9 cellular contexts compared by ENCODE assay signal in the genomic region with DNA sequence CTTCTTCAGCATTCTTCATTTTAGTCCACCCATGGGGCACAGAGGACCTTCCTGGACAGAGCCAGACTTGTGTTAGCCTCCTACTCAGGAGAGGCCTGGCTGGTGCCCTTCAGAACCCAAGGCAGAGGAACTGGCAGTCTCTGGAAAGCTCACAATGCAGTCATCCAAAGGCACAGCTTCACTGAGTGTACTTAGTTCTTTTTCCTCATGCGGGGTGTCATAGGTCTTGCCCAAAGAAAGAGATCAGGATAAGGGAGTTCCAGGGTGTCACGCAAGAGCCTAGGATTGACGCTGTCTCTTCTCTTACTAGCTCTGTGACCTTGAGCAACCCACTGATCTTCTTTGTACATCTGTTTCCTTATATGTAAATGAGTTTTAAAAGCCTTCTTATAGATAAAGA. TPM values are rescaled to one million over a fixed set of nuclear protein-coding genes. Genes with fewer than 3 reads are reported as not detected.
DNase-seq lines count a peak whose midpoint lies in the region; ATAC-seq and TF ChIP-seq lines count a peak whose summit lies in the region.
"Had no signal": no experiment of that assay in that cellular context is flagged by ENCODE, and none has a peak within 500 bp of the region (broad histone marks: within the 10 kb centered on the region; RNA-seq: fewer than 3 reads in every experiment).

No MANE protein-coding gene starts in this region.

- DNase-seq in GM23338 (ENCODE audit: low spot score) = no peak
- DNase-seq in RWPE1 (ENCODE audit: low spot score) = no peak
- peak; percentile 90 for DNase-seq in fibroblast of pulmonary artery (ENCODE audit: low read depth)
- DNase-seq in GM13976 (ENCODE audit: low spot score) = no peak
- DNase-seq in stimulated activated effector memory CD8-positive, alpha-beta T cell treated with anti-CD3 and anti-CD28 coated beads, Interleukin-12 subunit alpha, Interleukin-12 subunit beta, amount 100 ng/mL, for 72 hours (ENCODE audit: low spot score in 2 of 2) = no peak
- no peak for DNase-seq in right lobe of liver
- no peak for DNase-seq in dermis blood vessel endothelial cell
- DNase-seq: NCI-H1417 treated with DMSO at 0.1 percent for 48 hours had no signal

- H3K4me1 ChIP-seq in GM23338 (ENCODE audit: insufficient read depth) = peaks cover 45% of the 10 kb centered on the region
- peaks cover 17% of the 10 kb centered on the region for H3K4me1 ChIP-seq in rectal smooth muscle tissue (ENCODE audit: control insufficient read depth, insufficient read depth, low read length)
- no peaks in the 10 kb centered on the region for H3K4me1 ChIP-seq in right lobe of liver

- no peak overlapping the region for H2AFZ ChIP-seq in GM23338

- H3F3A ChIP-seq in GM23338 (replicated peaks; ENCODE audit: low read depth) = no peaks in the 10 kb centered on the region

- no peak overlapping the region for H3K4me3 Mint-ChIP-seq in GM23338
- H3K4me3 Mint-ChIP-seq in stimulated activated effector memory CD8-positive, alpha-beta T cell treated with anti-CD3 and anti-CD28 coated beads, Interleukin-12 subunit alpha, Interleukin-12 subunit beta, amount 100 ng/mL, for 72 hours = no peak overlapping the region

- peaks cover 36% of the 10 kb centered on the region for H3K4me1 Mint-ChIP-seq in GM23338
- H3K4me1 Mint-ChIP-seq in stimulated activated effector memory CD8-positive, alpha-beta T cell treated with anti-CD3 and anti-CD28 coated beads, Interleukin-12 subunit alpha, Interleukin-12 subunit beta, amount 100 ng/mL, for 72 hours = peaks cover 8% of the 10 kb centered on the region

- H4K20me1 ChIP-seq in GM23338 (replicated peaks; ENCODE audit: insufficient read depth) = no peaks in the 10 kb centered on the region

- peak overlapping the region; percentile 91 for H3K27ac ChIP-seq in GM23338 (ENCODE audit: low read depth)
- peak overlapping the region; percentile 41; the same call in 1 of the 2 replicates for H3K27ac ChIP-seq in RWPE1
- H3K27ac ChIP-seq in rectal smooth muscle tissue (ENCODE audit: low read depth, low read length) = peak overlapping the region; percentile 84
- H3K27ac ChIP-seq in right lobe of liver = no peak overlapping the region

- H3K9me2 ChIP-seq in GM23338 (ENCODE audit: insufficient read depth) = 0 out of 2 replicates have a peak, but pooled peaks cover 8% of the 10 kb centered on the region

- H3K4me3 ChIP-seq in GM23338 = no peak overlapping the region
- no peak overlapping the region for H3K4me3 ChIP-seq in fibroblast of pulmonary artery (replicated peaks; ENCODE audit: low read depth, low read length)
- H3K4me3 ChIP-seq in rectal smooth muscle tissue (ENCODE audit: low read length) = no peak overlapping the region
- H3K4me3 ChIP-seq in right lobe of liver = no peak overlapping the region

- H3K4me2 ChIP-seq in GM23338 = 0 out of 2 replicates have a peak overlapping the region, but pooled peaks have one; percentile 23

- CTCF ChIA-PET in RWPE1 (lab: Yijun Ruan, JAX) = interaction anchor here (0.6 to 0.7 kb wide), 2 partner anchors 76 to 390 kb away, joined by 3 to 5 read pairs; no protein-coding TSS in a partner anchor

- TF ChIP-seq CTCF in GM23338 (conservative IDR thresholded peaks at IDR 0.05; ENCODE audit: low read depth in 2 of 2) = no peak
- no peak for TF ChIP-seq CTCF in RWPE1 (conservative IDR thresholded peaks at IDR 0.05; ENCODE audit: low read depth)
- no peak for TF ChIP-seq CTCF in fibroblast of pulmonary artery (IDR thresholded peaks at IDR 0.05; ENCODE audit: low read length, missing control alignments)
- no peak for TF ChIP-seq CTCF in GM13976 (IDR thresholded peaks at IDR 0.05; ENCODE audit: borderline replicate concordance, control extremely low read depth, extremely low read depth, insufficient read depth, missing control alignments)
- TF ChIP-seq CTCF in right lobe of liver (IDR thresholded peaks at IDR 0.05) = no peak

- H3K27me3 Mint-ChIP-seq in GM23338 (ENCODE audit: insufficient read depth, low read depth, poor library complexity) = no peaks in the 10 kb centered on the region

- intact Hi-C loops in right lobe of liver (cut with DNase I) = no loop called here

- H3K36me3 Mint-ChIP-seq in GM23338 (ENCODE audit: low read depth) = peaks cover 17% of the 10 kb centered on the region
- no peaks in the 10 kb centered on the region for H3K36me3 Mint-ChIP-seq in stimulated activated effector memory CD8-positive, alpha-beta T cell treated with anti-CD3 and anti-CD28 coated beads, Interleukin-12 subunit alpha, Interleukin-12 subunit beta, amount 100 ng/mL, for 72 hours

- no peaks in the 10 kb centered on the region for H3K79me2 ChIP-seq in GM23338 (replicated peaks; ENCODE audit: insufficient read depth)

- TF ChIP-seq POLR2A in right lobe of liver (IDR thresholded peaks at IDR 0.05) = no peak

- H3K9me3 Mint-ChIP-seq in GM23338 = peaks cover 16% of the 10 kb centered on the region
- H3K9me3 Mint-ChIP-seq in stimulated activated effector memory CD8-positive, alpha-beta T cell treated with anti-CD3 and anti-CD28 coated beads, Interleukin-12 subunit alpha, Interleukin-12 subunit beta, amount 100 ng/mL, for 72 hours = peaks cover 4% of the 10 kb centered on the region

- peak overlapping the region; percentile 80; the same call in 1 of the 2 replicates for H3K27ac Mint-ChIP-seq in GM23338
- H3K27ac Mint-ChIP-seq in stimulated activated effector memory CD8-positive, alpha-beta T cell treated with anti-CD3 and anti-CD28 coated beads, Interleukin-12 subunit alpha, Interleukin-12 subunit beta, amount 100 ng/mL, for 72 hours = no peak overlapping the region

- WGBS in right lobe of liver (ENCODE audit: insufficient coverage, low coverage, low lambda C conversion rate, missing lambda C conversion rate) = 57% methylated on average over 3 of the region's 3 CpGs

- peak; percentile 13; the same call in 2 of the 3 replicates for ATAC-seq in GM23338
- no peak for ATAC-seq in stimulated activated effector memory CD8-positive, alpha-beta T cell treated with anti-CD3 and anti-CD28 coated beads, Interleukin-12 subunit alpha, Interleukin-12 subunit beta, amount 100 ng/mL, for 72 hours
- no peak for ATAC-seq in right lobe of liver

- peaks cover 8% of the 10 kb centered on the region; the same call in 1 of the 2 replicates for H3K36me3 ChIP-seq in GM23338 (ENCODE audit: insufficient read depth)
- no peaks in the 10 kb centered on the region for H3K36me3 ChIP-seq in rectal smooth muscle tissue (ENCODE audit: control insufficient read depth, insufficient read depth, low read length)
- H3K36me3 ChIP-seq in right lobe of liver = no peaks in the 10 kb centered on the region

- H3K9ac ChIP-seq in rectal smooth muscle tissue (ENCODE audit: low read length) = no peak overlapping the region

- no peaks in the 10 kb centered on the region for H3K9me3 ChIP-seq in right lobe of liver

- H3K27me3 ChIP-seq in GM23338 (ENCODE audit: insufficient read depth) (no peaks in the 10 kb centered on the region), rectal smooth muscle tissue (ENCODE audit: control insufficient read depth, insufficient read depth, low read length) (no peaks in the 10 kb centered on the region), right lobe of liver (no peaks in the 10 kb centered on the region)

- in situ Hi-C loops in GM13976 (cut with MboI; ENCODE audit: low sequenced_read_pairs, unreplicated experiment) = no loop called here

- POLR2A ChIA-PET in RWPE1 (lab: Yijun Ruan, JAX; ENCODE audit: low non-redundant PET) = no interaction called here

RNA-seq across cellular contexts. Expression of a gene that starts 58.7 kb away (rescaled TPM):
- 49.3 and 51.9 TPM in 2 replicates for total RNA-seq in GM23338 (2014; rRNA removed; shearing (Covaris generic))
- polyA plus RNA-seq in GM23338 (2016; fragmentation: Nextera tagmentation; extraction: Ambion mirVana) = 56.5 and 65.0 TPM in 2 replicates
- total RNA-seq in right lobe of liver = under 1 TPM in 2 of 6 experiments, not detected in 4; 0.25 to 0.40 TPM
- 3.4 and 3.7 TPM in 2 replicates for total RNA-seq in dermis blood vessel endothelial cell

Comparison
In these comparisons a context has a peak if more than half of its experiments do, and no peak if none do; other contexts are left out.
1. H3K27ac ChIP-seq: peak in GM23338 (single experiment), RWPE1 (single experiment) and rectal smooth muscle tissue (single experiment); none in right lobe of liver (0 of 3).
2. RNA of a gene that starts 58.7 kb away (total RNA-seq): 49.3 to 51.9 TPM in GM23338; 3.4 to 3.7 TPM in dermis blood vessel endothelial cell and 0.25 to 0.40 TPM in right lobe of liver; every median in the first group is over 10 times any median in the second.